Comparison of ENCODE assay signal across 14 cellular contexts in genomic region chr12:124592481-124593160, GRCh38. TPM values are rescaled to one million over a fixed set of nuclear protein-coding genes. Genes with fewer than 3 reads are reported as not detected.
DNase-seq lines count a peak whose midpoint lies in the region; ATAC-seq, FAIRE-seq and TF ChIP-seq lines count a peak whose summit lies in the region.
"Had no signal": no experiment of that assay in that cellular context is flagged by ENCODE, and none has a peak within 500 bp of the region (broad histone marks: within the 10 kb centered on the region; RNA-seq: fewer than 3 reads in every experiment).

No MANE protein-coding gene starts in this region.

- peaks cover 61% of the 10 kb centered on the region for H3K4me1 ChIP-seq in BLaER1
- H3K4me1 ChIP-seq in keratinocyte (ENCODE audit: control insufficient read depth, extremely low read depth, insufficient read depth, low read length): peaks cover 27% of the 10 kb centered on the region

- TF ChIP-seq CTCF in keratinocyte (optimal IDR thresholded peaks at IDR 0.05 in 1 of 3, IDR thresholded peaks at IDR 0.05 in 1 of 3, conservative IDR thresholded peaks at IDR 0.05 in 1 of 3; ENCODE audit: extremely low read depth in 1 of 3, insufficient read depth in 2 of 3, low read length in 3 of 3): no peak

- H3K4me3 ChIP-seq in BLaER1 (no peak overlapping the region), keratinocyte (ENCODE audit: control insufficient read depth in 2 of 3, extremely low read depth in 1 of 3, insufficient read depth in 2 of 3, low read depth in 1 of 3, low read length in 3 of 3) (peak overlapping the region in 1 of 3 experiments; percentile 45)

- no peaks in the 10 kb centered on the region for H3K36me3 Mint-ChIP-seq in activated CD4-positive, alpha-beta memory T cell treated with anti-CD3 and anti-CD28 coated beads for 36 hours

- H3K4me1 Mint-ChIP-seq in activated CD4-positive, alpha-beta memory T cell treated with anti-CD3 and anti-CD28 coated beads for 36 hours (ENCODE audit: low read depth): peaks cover 12% of the 10 kb centered on the region

- H3K9me1 ChIP-seq in keratinocyte (ENCODE audit: control insufficient read depth, extremely low read depth, insufficient read depth, low read length): no peaks in the 10 kb centered on the region

- DNase-seq in NOMO-1 treated with DMSO at 0.1 percent for 48 hours (lab: John Stamatoyannopoulos, UW; ENCODE audit: unreplicated experiment) (peak; percentile 77), keratinocyte (ENCODE audit: low read depth, low spot score) (no peak), GM19240 (ENCODE audit: insufficient read length, low spot score) (no peak)
- no peak for DNase-seq in activated CD4-positive, alpha-beta memory T cell treated with anti-CD3 and anti-CD28 coated beads for 36 hours
- DNase-seq: activated CD4-positive, alpha-beta memory T cell treated with anti-CD3 and anti-CD28 coated beads, Interleukin-2, amount 10 ng/mL, durations not matched to agents 7 days and 5 days; activated naive CD8-positive, alpha-beta T cell treated with anti-CD3 and anti-CD28 coated beads, Interleukin-2, amount 10 ng/mL, durations not matched to agents 7 days and 5 days; effector memory CD4-positive, alpha-beta T cell; NCI-H146; nephron progenitor cell; SHP77 treated with DMSO at 0.1 percent for 48 hours had no signal

- FAIRE-seq in keratinocyte (lab: Jason Lieb, UNC): no peak

- intact Hi-C loops in activated CD4-positive, alpha-beta memory T cell treated with anti-CD3 and anti-CD28 coated beads for 36 hours (cut with micrococcal nuclease): no loop called here

- H3K27ac ChIP-seq in BLaER1 (0 out of 2 replicates have a peak overlapping the region, but pooled peaks have one; percentile 15), keratinocyte (ENCODE audit: control insufficient read depth, insufficient read depth, low read length) (peak overlapping the region; percentile 42)

- peaks cover 20% of the 10 kb centered on the region; the same call in 1 of the 2 replicates for H3K27me3 ChIP-seq in BLaER1
- H3K27me3 ChIP-seq in keratinocyte (ENCODE audit: control insufficient read depth, extremely low read depth, insufficient read depth, low read length): no peaks in the 10 kb centered on the region

- no peak overlapping the region for H3K27ac Mint-ChIP-seq in activated CD4-positive, alpha-beta memory T cell treated with anti-CD3 and anti-CD28 coated beads for 36 hours
- H3K27ac Mint-ChIP-seq: activated CD4-positive, alpha-beta memory T cell treated with anti-CD3 and anti-CD28 coated beads, Interleukin-2, amount 10 ng/mL, durations not matched to agents 7 days and 5 days; activated naive CD8-positive, alpha-beta T cell treated with anti-CD3 and anti-CD28 coated beads, Interleukin-2, amount 10 ng/mL, durations not matched to agents 7 days and 5 days; nephron progenitor cell had no signal

- H3K36me3 ChIP-seq in BLaER1: no peaks in the 10 kb centered on the region
- no peaks in the 10 kb centered on the region for H3K36me3 ChIP-seq in keratinocyte (ENCODE audit: control insufficient read depth in 2 of 2, extremely low read depth in 1 of 2, insufficient read depth in 2 of 2, low read length in 2 of 2)

- H3K79me2 ChIP-seq in keratinocyte (ENCODE audit: control insufficient read depth, insufficient read depth, low read length): no peaks in the 10 kb centered on the region

- dilution Hi-C loops in keratinocyte (cut with MboI; ENCODE audit: extremely low pct_ligation_motif_present, low sequenced_read_pairs): no loop called here

- POLR2A ChIA-PET in activated CD4-positive, alpha-beta memory T cell treated with anti-CD3 and anti-CD28 coated beads for 36 hours (lab: Charles Lee): no interaction called here

- H3K9me3 Mint-ChIP-seq in activated CD4-positive, alpha-beta memory T cell treated with anti-CD3 and anti-CD28 coated beads for 36 hours: peaks cover 5% of the 10 kb centered on the region

- peaks cover 11% of the 10 kb centered on the region for H3K9me3 ChIP-seq in BLaER1
- H3K9me3 ChIP-seq in keratinocyte (ENCODE audit: control insufficient read depth, low read depth, low read length): no peaks in the 10 kb centered on the region

- no peak overlapping the region for H3K4me3 Mint-ChIP-seq in activated CD4-positive, alpha-beta memory T cell treated with anti-CD3 and anti-CD28 coated beads for 36 hours
- H3K4me3 Mint-ChIP-seq: activated CD4-positive, alpha-beta memory T cell treated with anti-CD3 and anti-CD28 coated beads, Interleukin-2, amount 10 ng/mL, durations not matched to agents 7 days and 5 days; activated naive CD8-positive, alpha-beta T cell treated with anti-CD3 and anti-CD28 coated beads, Interleukin-2, amount 10 ng/mL, durations not matched to agents 7 days and 5 days; nephron progenitor cell had no signal

- peaks cover 19% of the 10 kb centered on the region for H3K27me3 Mint-ChIP-seq in activated CD4-positive, alpha-beta memory T cell treated with anti-CD3 and anti-CD28 coated beads for 36 hours

- H4K20me1 ChIP-seq in BLaER1: no peaks in the 10 kb centered on the region
- no peaks in the 10 kb centered on the region for H4K20me1 ChIP-seq in keratinocyte (ENCODE audit: control insufficient read depth, extremely low read depth, insufficient read depth, low read length)

- peak; percentile 63 for ATAC-seq in GM19395 (IDR thresholded peaks at IDR 0.05; ENCODE audit: unreplicated experiment)
- ATAC-seq in HG03469 (IDR thresholded peaks at IDR 0.05; ENCODE audit: unreplicated experiment): no peak
- no peak for ATAC-seq in GM18505 (IDR thresholded peaks at IDR 0.05; ENCODE audit: unreplicated experiment)

- peak overlapping the region; percentile 83 for H3K4me2 ChIP-seq in BLaER1
- H3K4me2 ChIP-seq in keratinocyte (ENCODE audit: control insufficient read depth, extremely low read depth, insufficient read depth, low read depth, low read length): peak overlapping the region; percentile 68

- TF ChIP-seq POLR2A in GM18505 (IDR thresholded peaks at IDR 0.05; ENCODE audit: borderline replicate concordance, extremely low read depth, insufficient read depth, insufficient read length): no peak

- H2AFZ ChIP-seq in keratinocyte (ENCODE audit: control insufficient read depth, low read length): peak overlapping the region; percentile 49

- H3K9ac ChIP-seq in BLaER1 (no peak overlapping the region; the same call in 1 of the 2 replicates), keratinocyte (ENCODE audit: control insufficient read depth, extremely low read depth, insufficient read depth, low read length) (peak overlapping the region; percentile 46)

- CTCF ChIA-PET in activated CD4-positive, alpha-beta memory T cell treated with anti-CD3 and anti-CD28 coated beads for 36 hours (lab: Charles Lee): no interaction called here

RNA-seq across cellular contexts. Expression of gene NCOR2, which starts 25.2 kb away (rescaled TPM):
- polyA plus RNA-seq in keratinocyte: 4.7 to 10.3 TPM (median 5.0 TPM) in 3 replicates
- polyA plus RNA-seq in keratinocyte (2011; ENCODE audit: low read depth): 31.0 TPM
- polyA plus RNA-seq in keratinocyte (2011; cell fraction: cytosol; rRNA removed): 6.5 and 20.0 TPM in 2 replicates
- polyA plus RNA-seq in keratinocyte (2011; cell fraction: nucleus; rRNA removed): 43.3 and 69.5 TPM in 2 replicates
- polyA plus RNA-seq in keratinocyte (2012; ENCODE audit: low replicate concordance): 35.3 and 75.7 TPM in 2 replicates
- 19.3 to 59.5 TPM (median 23.6 TPM) in 3 replicates for polyA minus RNA-seq in keratinocyte
- 40.7 TPM for polyA minus RNA-seq in keratinocyte (2011; cell fraction: cytosol; rRNA and poly(A)+ RNA removed)
- 50.3 and 64.5 TPM in 2 replicates for polyA minus RNA-seq in keratinocyte (2011; cell fraction: nucleus; rRNA and poly(A)+ RNA removed)
- total RNA-seq in activated CD4-positive, alpha-beta memory T cell treated with anti-CD3 and anti-CD28 coated beads for 36 hours: 10 to 100 TPM; 86.1 to 86.9 TPM
